13 cellular contexts compared by ENCODE assay signal in the genomic region with DNA sequence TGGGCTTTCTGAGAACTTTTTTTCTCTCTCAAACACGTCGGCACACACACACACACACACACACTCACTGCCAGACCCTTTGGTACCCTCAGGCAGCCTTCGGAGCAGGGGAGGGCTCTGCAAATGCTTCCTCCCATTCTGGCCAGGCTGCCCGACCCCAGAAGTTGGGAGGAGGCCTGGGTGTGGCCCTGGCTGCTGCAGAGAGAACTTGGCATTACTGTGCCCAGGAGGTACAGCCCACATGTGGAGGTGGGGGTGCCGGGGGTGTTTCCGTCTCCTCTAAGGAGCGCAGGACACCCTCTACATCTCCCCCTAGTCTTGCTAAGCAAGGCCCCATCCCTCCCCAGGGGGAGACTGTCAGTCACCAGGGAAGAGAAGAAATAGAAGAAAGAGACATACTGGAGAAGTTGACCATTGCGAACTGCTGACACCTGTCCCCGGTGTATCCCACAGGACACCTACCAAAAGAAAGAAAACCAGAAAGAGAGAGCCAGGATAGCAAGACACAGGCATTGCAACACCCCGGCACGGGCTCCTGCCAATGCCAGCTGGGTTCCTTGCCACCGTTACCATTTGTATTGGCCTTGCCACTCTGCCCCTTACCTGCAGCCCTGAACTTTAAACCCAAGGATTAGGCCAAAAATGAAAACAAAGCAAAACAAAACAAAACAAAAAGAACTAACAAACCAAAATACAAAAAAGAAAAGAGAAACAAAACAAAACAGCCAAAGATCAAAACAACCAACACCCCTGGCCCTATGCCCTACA.
"Had no signal": no experiment of that assay in that cellular context is flagged by ENCODE, and none has a peak within 500 bp of the region (broad histone marks: within the 10 kb centered on the region; RNA-seq: fewer than 3 reads in every experiment).

No MANE protein-coding gene starts in this region.

- H3K27me3 Mint-ChIP-seq: stimulated activated naive CD8-positive, alpha-beta T cell treated with anti-CD3 and anti-CD28 coated beads, Interleukin-15, Interleukin-2, amounts not matched to agents 100 ng/mL and 50 ng/mL, for 24 hours had no signal

- H3K27me3 ChIP-seq: dorsolateral prefrontal cortex, heart left ventricle, sigmoid colon, testis, tibial nerve had no signal

- H3K4me3 Mint-ChIP-seq: central memory CD8-positive, alpha-beta T cell; nephron; stimulated activated naive CD8-positive, alpha-beta T cell treated with anti-CD3 and anti-CD28 coated beads, Interleukin-15, Interleukin-2, amounts not matched to agents 100 ng/mL and 50 ng/mL, for 24 hours had no signal

- H3K9me3 ChIP-seq: heart left ventricle, left ventricle myocardium inferior, sigmoid colon, testis, tibial nerve had no signal

- H3K36me3 Mint-ChIP-seq: naive B cell had no signal

- DNase-seq: cortex of kidney had no signal

- H3K4me1 Mint-ChIP-seq: central memory CD8-positive, alpha-beta T cell; nephron had no signal

- H3K27ac ChIP-seq: heart left ventricle, sigmoid colon, skin epidermis, testis, tibial nerve had no signal

- FAIRE-seq: frontal cortex had no signal

- H3K4me3 ChIP-seq: dorsolateral prefrontal cortex, heart left ventricle, left ventricle myocardium inferior, sigmoid colon, skin epidermis, testis, tibial nerve had no signal

- H3K27ac Mint-ChIP-seq: naive B cell; nephron; stimulated activated naive CD8-positive, alpha-beta T cell treated with anti-CD3 and anti-CD28 coated beads, Interleukin-15, Interleukin-2, amounts not matched to agents 100 ng/mL and 50 ng/mL, for 24 hours had no signal

- H3K36me3 ChIP-seq: heart left ventricle, left ventricle myocardium inferior, sigmoid colon, tibial nerve had no signal

- H3K9me3 Mint-ChIP-seq: central memory CD8-positive, alpha-beta T cell; naive B cell; nephron; stimulated activated naive CD8-positive, alpha-beta T cell treated with anti-CD3 and anti-CD28 coated beads, Interleukin-15, Interleukin-2, amounts not matched to agents 100 ng/mL and 50 ng/mL, for 24 hours had no signal
